Comparison of ENCODE assay signal across 13 cellular contexts in the genomic region with DNA sequence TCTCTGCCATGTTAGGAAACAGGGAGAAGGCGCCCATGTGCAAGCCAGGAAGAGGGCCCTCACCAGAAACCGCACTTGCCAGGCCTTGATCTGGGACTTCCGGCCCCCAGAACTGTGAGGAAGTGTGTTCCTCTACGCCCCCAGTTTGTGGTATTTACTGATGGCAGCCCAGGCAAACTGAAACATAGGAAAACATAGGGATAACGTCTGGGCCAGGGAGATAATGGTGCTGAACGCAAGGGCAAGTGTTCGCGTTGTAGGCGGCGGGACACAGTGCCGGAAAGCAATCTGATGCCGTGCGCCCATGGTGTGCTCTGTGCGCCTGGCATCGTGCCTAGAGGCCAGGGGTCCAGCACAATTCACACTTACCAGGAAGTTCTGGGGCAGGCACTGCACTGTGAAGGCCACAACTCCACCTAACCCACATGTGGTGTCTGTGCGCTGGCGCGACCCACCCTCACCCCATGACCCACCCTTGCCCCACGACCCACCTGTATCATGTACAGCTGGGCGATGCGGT. TPM values are rescaled to one million over a fixed set of nuclear protein-coding genes. Genes with fewer than 3 reads are reported as not detected.
DNase-seq lines count a peak whose midpoint lies in the region; ATAC-seq lines count a peak whose summit lies in the region.
"Had no signal": no experiment of that assay in that cellular context is flagged by ENCODE, and none has a peak within 500 bp of the region (broad histone marks: within the 10 kb centered on the region; RNA-seq: fewer than 3 reads in every experiment).

No MANE protein-coding gene starts in this region.

- no peak for DNase-seq in activated CD4-positive, alpha-beta T cell treated with anti-CD3 and anti-CD28 coated beads for 36 hours
- no peak for DNase-seq in activated CD4-positive, alpha-beta T cell treated with anti-CD3 and anti-CD28 coated beads, Interleukin-2, amount 50 U/mL, for 1 hour
- peak; percentile 86 for DNase-seq in MV-4-11 (lab: John Stamatoyannopoulos, UW)
- DNase-seq in activated naive CD8-positive, alpha-beta T cell treated with anti-CD3 and anti-CD28 coated beads, Interleukin-2, amount 50 U/mL, for 24 hours, result no peak
- DNase-seq in posterior vena cava (ENCODE audit: low spot score), result peak; percentile 78
- DNase-seq in head of caudate nucleus, result no peak
- DNase-seq in RKO (ENCODE audit: low spot score), result no peak
- DNase-seq: effector CD4-positive, alpha-beta T cell; NCI-H2081; NK-92 treated with Interleukin-12 subunit alpha and Interleukin-12 subunit beta, amount 100 ng/mL, for 24 hours; SW 1271 had no signal

- H3K27me3 Mint-ChIP-seq in activated CD4-positive, alpha-beta T cell treated with anti-CD3 and anti-CD28 coated beads for 36 hours, result no peaks in the 10 kb centered on the region
- H3K27me3 Mint-ChIP-seq in activated naive CD8-positive, alpha-beta T cell treated with anti-CD3 and anti-CD28 coated beads, Interleukin-2, amount 50 U/mL, for 24 hours, result no peaks in the 10 kb centered on the region

- POLR2A ChIA-PET in activated CD4-positive, alpha-beta T cell treated with anti-CD3 and anti-CD28 coated beads for 36 hours (lab: Charles Lee), result no interaction called here

- H3K9me3 Mint-ChIP-seq in activated CD4-positive, alpha-beta T cell treated with anti-CD3 and anti-CD28 coated beads for 36 hours (ENCODE audit: low read depth), result no peaks in the 10 kb centered on the region
- H3K9me3 Mint-ChIP-seq in activated naive CD8-positive, alpha-beta T cell treated with anti-CD3 and anti-CD28 coated beads, Interleukin-2, amount 50 U/mL, for 24 hours, result no peaks in the 10 kb centered on the region
- H3K9me3 Mint-ChIP-seq: neural crest cell had no signal

- H3K4me1 Mint-ChIP-seq in activated CD4-positive, alpha-beta T cell treated with anti-CD3 and anti-CD28 coated beads for 36 hours, result peaks cover 24% of the 10 kb centered on the region
- peaks cover 23% of the 10 kb centered on the region for H3K4me1 Mint-ChIP-seq in activated naive CD8-positive, alpha-beta T cell treated with anti-CD3 and anti-CD28 coated beads, Interleukin-2, amount 50 U/mL, for 24 hours
- H3K4me1 Mint-ChIP-seq: neural crest cell had no signal

- ATAC-seq in activated CD4-positive, alpha-beta T cell treated with anti-CD3 and anti-CD28 coated beads for 36 hours, result no peak
- ATAC-seq in activated naive CD8-positive, alpha-beta T cell treated with anti-CD3 and anti-CD28 coated beads, Interleukin-2, amount 50 U/mL, for 24 hours, result peak; percentile 11
- no peak for ATAC-seq in HG02571 (IDR thresholded peaks at IDR 0.05; ENCODE audit: unreplicated experiment)

- intact Hi-C loops in activated CD4-positive, alpha-beta T cell treated with anti-CD3 and anti-CD28 coated beads for 36 hours (cut with DNase I, micrococcal nuclease), result no loop called here
- intact Hi-C loops in posterior vena cava (cut with DNase I), result no loop called here
- intact Hi-C loops in head of caudate nucleus (cut with DNase I), result no loop called here

- peaks cover 6% of the 10 kb centered on the region for H3K36me3 Mint-ChIP-seq in activated CD4-positive, alpha-beta T cell treated with anti-CD3 and anti-CD28 coated beads for 36 hours (ENCODE audit: low read depth)
- H3K36me3 Mint-ChIP-seq in activated naive CD8-positive, alpha-beta T cell treated with anti-CD3 and anti-CD28 coated beads, Interleukin-2, amount 50 U/mL, for 24 hours (ENCODE audit: low read depth), result peaks cover 8% of the 10 kb centered on the region

- no peak overlapping the region for H3K4me3 Mint-ChIP-seq in activated CD4-positive, alpha-beta T cell treated with anti-CD3 and anti-CD28 coated beads for 36 hours
- H3K4me3 Mint-ChIP-seq in activated naive CD8-positive, alpha-beta T cell treated with anti-CD3 and anti-CD28 coated beads, Interleukin-2, amount 50 U/mL, for 24 hours, result peak overlapping the region; percentile 9
- H3K4me3 Mint-ChIP-seq: neural crest cell had no signal

- peak overlapping the region; percentile 81 for H3K27ac Mint-ChIP-seq in activated CD4-positive, alpha-beta T cell treated with anti-CD3 and anti-CD28 coated beads for 36 hours
- H3K27ac Mint-ChIP-seq in activated naive CD8-positive, alpha-beta T cell treated with anti-CD3 and anti-CD28 coated beads, Interleukin-2, amount 50 U/mL, for 24 hours, result peak overlapping the region; percentile 79

- CTCF ChIA-PET in activated CD4-positive, alpha-beta T cell treated with anti-CD3 and anti-CD28 coated beads for 36 hours (lab: Charles Lee), result no interaction called here

RNA-seq across cellular contexts. Expression of gene ARL6IP4, which starts 53.6 kb away (rescaled TPM):
- total RNA-seq in activated CD4-positive, alpha-beta T cell treated with anti-CD3 and anti-CD28 coated beads for 36 hours, result 100 to 1,000 TPM; 141 to 163 TPM
- 100 to 1,000 TPM; 125 to 132 TPM for total RNA-seq in posterior vena cava

RNA-seq across cellular contexts. Expression of gene OGFOD2, which starts 59.0 kb away (rescaled TPM):
- 10 to 100 TPM; 20.2 to 30.8 TPM for total RNA-seq in activated CD4-positive, alpha-beta T cell treated with anti-CD3 and anti-CD28 coated beads for 36 hours
- total RNA-seq in posterior vena cava, result 1 to 10 TPM; 7.6 to 9.6 TPM

Comparison
In these comparisons a context has a peak if more than half of its experiments do, and no peak if none do; other contexts are left out.
1. DNase-seq: peak in MV-4-11 (single experiment) and posterior vena cava (single experiment); none in activated CD4-positive, alpha-beta T cell treated with anti-CD3 and anti-CD28 coated beads for 36 hours (single experiment), activated CD4-positive, alpha-beta T cell treated with anti-CD3 and anti-CD28 coated beads, Interleukin-2, amount 50 U/mL, for 1 hour (single experiment), activated naive CD8-positive, alpha-beta T cell treated with anti-CD3 and anti-CD28 coated beads, Interleukin-2, amount 50 U/mL, for 24 hours (single experiment), head of caudate nucleus (0 of 42) and RKO (single experiment).